Comparison of ENCODE assay signal across 22 cellular contexts in the genomic region with DNA sequence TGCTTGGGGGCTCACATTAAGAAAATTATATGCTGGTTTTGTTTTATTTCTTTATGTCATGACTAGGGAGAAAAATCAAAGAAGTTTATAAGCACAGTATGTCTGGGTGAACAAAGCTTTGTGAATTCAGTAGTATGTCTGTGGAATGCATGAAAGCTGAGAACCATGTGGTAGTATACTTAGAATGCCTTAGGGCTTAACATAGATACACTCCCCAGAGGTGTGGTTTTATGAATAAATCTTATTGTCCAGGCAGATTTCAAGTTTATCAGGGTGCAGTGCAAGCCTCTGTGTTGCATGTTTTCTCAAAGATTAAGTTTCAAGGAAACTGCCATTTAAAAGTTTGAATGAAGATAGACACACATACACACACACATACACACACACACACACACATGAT.
DNase-seq lines count a peak whose midpoint lies in the region; ATAC-seq, FAIRE-seq and TF ChIP-seq lines count a peak whose summit lies in the region.
"Had no signal": no experiment of that assay in that cellular context is flagged by ENCODE, and none has a peak within 500 bp of the region (broad histone marks: within the 10 kb centered on the region; RNA-seq: fewer than 3 reads in every experiment).

No MANE protein-coding gene starts in this region.

- no peak overlapping the region for H3K27ac Mint-ChIP-seq in CD14-positive monocyte
- H3K27ac Mint-ChIP-seq: B cell; CD4-positive, alpha-beta T cell; CD8-positive, alpha-beta memory T cell had no signal

- no peaks in the 10 kb centered on the region for H3K4me1 Mint-ChIP-seq in CD14-positive monocyte
- H3K4me1 Mint-ChIP-seq: B cell; CD8-positive, alpha-beta memory T cell had no signal

- H3K4me1 ChIP-seq in small intestine (ENCODE audit: control insufficient read depth in 2 of 2, insufficient read depth in 1 of 2, low read depth in 1 of 2, low read length in 1 of 2), result no peaks in the 10 kb centered on the region
- H3K4me1 ChIP-seq: BLaER1, HAP-1 had no signal

- DNase-seq in NCI-H226 (peak; percentile 69), bronchial epithelial cell (ENCODE audit: low read depth) (peak; percentile 39), foreskin melanocyte (peak; percentile 19), CD14-positive monocyte (ENCODE audit: low spot score) (no peak), small intestine (no peak)
- DNase-seq: CD4-positive, alpha-beta T cell; CD8-positive, alpha-beta memory T cell; DMS 273 treated with DMSO at 0.1 percent for 48 hours; DMS79 treated with DMSO at 0.1 percent for 48 hours; GF-D8; GOT3 had no signal

- no peaks in the 10 kb centered on the region for H3K9me3 ChIP-seq in small intestine (ENCODE audit: control insufficient read depth, low read depth)
- H3K9me3 ChIP-seq: BLaER1, HAP-1 had no signal

- H3K4me3 ChIP-seq in bronchial epithelial cell (ENCODE audit: low read depth, low read length), result no peak overlapping the region
- no peak overlapping the region for H3K4me3 ChIP-seq in small intestine (ENCODE audit: low read depth in 1 of 2, low read length in 2 of 2)
- H3K4me3 ChIP-seq: BLaER1, HAP-1 had no signal

- no peak for FAIRE-seq in bronchial epithelial cell (lab: Jason Lieb, UNC)
- no peak for FAIRE-seq in small intestine (lab: Jason Lieb, UNC)
- FAIRE-seq: A204.1, D721Med, GM12891, GM18507, H54 had no signal

- no peaks in the 10 kb centered on the region for H3K36me3 ChIP-seq in bronchial epithelial cell (ENCODE audit: control insufficient read depth, insufficient read depth, low read length)
- no peaks in the 10 kb centered on the region for H3K36me3 ChIP-seq in small intestine (ENCODE audit: control insufficient read depth in 2 of 2, insufficient read depth in 2 of 2, low read length in 2 of 2)
- H3K36me3 ChIP-seq: BLaER1, HAP-1 had no signal

- H3K27me3 ChIP-seq in bronchial epithelial cell (ENCODE audit: control insufficient read depth, insufficient read depth, low read length) (no peaks in the 10 kb centered on the region), small intestine (ENCODE audit: control insufficient read depth in 2 of 2, insufficient read depth in 2 of 2, low read length in 2 of 2) (no peaks in the 10 kb centered on the region)
- H3K27me3 ChIP-seq: BLaER1 had no signal

- no peaks in the 10 kb centered on the region for H3K36me3 Mint-ChIP-seq in CD14-positive monocyte
- H3K36me3 Mint-ChIP-seq: CD8-positive, alpha-beta memory T cell had no signal

- peaks cover 0 to 1% (median 0%) of the 10 kb centered on the region in 3 donors for H3K27me3 Mint-ChIP-seq in CD14-positive monocyte (ENCODE audit: low read depth in 3 of 3)
- H3K27me3 Mint-ChIP-seq: B cell; CD4-positive, alpha-beta T cell; CD8-positive, alpha-beta memory T cell had no signal

- intact Hi-C loops in CD14-positive monocyte (cut with micrococcal nuclease), result no loop called here

- TF ChIP-seq CTCF in bronchial epithelial cell (IDR thresholded peaks at IDR 0.05; ENCODE audit: insufficient read depth, low read length, severe bottlenecking) (no peak), CD14-positive monocyte (IDR thresholded peaks at IDR 0.05) (no peak)

- no peak overlapping the region for H3K27ac ChIP-seq in small intestine (ENCODE audit: low read depth in 1 of 2, low read length in 1 of 2)
- H3K27ac ChIP-seq: 22Rv1, BLaER1, C4-2B had no signal

- H3K4me3 Mint-ChIP-seq in CD14-positive monocyte, result no peak overlapping the region
- H3K4me3 Mint-ChIP-seq: B cell; CD4-positive, alpha-beta T cell; CD8-positive, alpha-beta memory T cell had no signal

- ATAC-seq in GM18511 (IDR thresholded peaks at IDR 0.05; ENCODE audit: unreplicated experiment), result no peak

- H3K9me3 Mint-ChIP-seq in CD14-positive monocyte, result no peaks in the 10 kb centered on the region
- H3K9me3 Mint-ChIP-seq: CD4-positive, alpha-beta T cell; CD8-positive, alpha-beta memory T cell had no signal

Comparison
In these comparisons a context has a peak if more than half of its experiments do, and no peak if none do; other contexts are left out.
1. DNase-seq: peak in NCI-H226 (single experiment), bronchial epithelial cell (single experiment) and foreskin melanocyte (single experiment); none in CD14-positive monocyte (single experiment) and small intestine (single experiment).